Comparison of ENCODE assay signal across 26 cellular contexts in the genomic region with DNA sequence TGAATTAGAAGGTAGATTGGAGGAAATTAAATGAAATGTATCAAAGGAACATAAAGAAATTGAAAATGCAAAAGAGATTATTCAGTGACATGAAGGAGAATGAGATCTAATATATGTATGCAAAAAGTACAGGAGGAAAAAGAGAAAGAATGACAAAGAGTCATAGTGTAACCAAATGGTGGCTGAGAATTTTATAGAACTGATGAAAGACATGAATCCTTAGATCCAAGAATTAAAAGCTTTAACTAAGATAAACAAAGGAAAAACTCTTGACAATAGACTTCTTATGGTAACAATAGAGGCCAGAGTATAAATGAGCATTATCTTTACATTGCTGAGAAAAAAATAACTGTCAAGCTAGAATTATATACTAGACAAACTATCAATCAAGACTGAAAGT.
"Had no signal": no experiment of that assay in that cellular context is flagged by ENCODE, and none has a peak within 500 bp of the region (broad histone marks: within the 10 kb centered on the region; RNA-seq: fewer than 3 reads in every experiment).

No MANE protein-coding gene starts in this region.

- ATAC-seq: stimulated activated effector memory CD8-positive, alpha-beta T cell treated with anti-CD3 and anti-CD28 coated beads, Interleukin-12 subunit alpha, Interleukin-12 subunit beta, amount 100 ng/mL, for 72 hours; stimulated activated memory B cell treated with anti-CD40 and anti-IgM and Interleukin-4, amounts not matched to agents 10 μg/mL and 1 μg/mL and 100 μg/mL, for 72 hours; stimulated activated naive B cell treated with anti-CD40 and anti-IgM and Interleukin-4, amounts not matched to agents 10 μg/mL and 1 μg/mL and 100 μg/mL, for 72 hours; stimulated activated naive CD8-positive, alpha-beta T cell treated with anti-CD3 and anti-CD28 coated beads, Interleukin-15, amount 100 ng/mL, for 72 hours; stimulated activated naive CD8-positive, alpha-beta T cell treated with anti-CD3 and anti-CD28 coated beads, Interleukin-15, Interleukin-2, amounts not matched to agents 100 U/mL and 50 U/mL, for 24 hours; upper lobe of right lung had no signal

- H3K27me3 ChIP-seq: stomach, suprapubic skin, testis, thyroid gland, tibial artery, tibial nerve, transverse colon, upper lobe of left lung, upper lobe of right lung, uterus, vagina had no signal

- H3K4me1 ChIP-seq: stomach, suprapubic skin, testis, tibial artery, tibial nerve, upper lobe of left lung, upper lobe of right lung, uterus, vagina had no signal

- H3K36me3 ChIP-seq: stomach, suprapubic skin, thoracic aorta, thyroid gland, tibial artery, tibial nerve, transverse colon, upper lobe of left lung, upper lobe of right lung, uterus, vagina had no signal

- H3K4me3 ChIP-seq: stomach, suprapubic skin, testis, thoracic aorta, thyroid gland, tibial artery, tibial nerve, transverse colon, upper lobe of left lung, upper lobe of right lung, uterus, vagina had no signal

- DNase-seq: stimulated activated CD4-positive, alpha-beta T cell treated with anti-CD3 and anti-CD28 coated beads, Interleukin-2, amount 100 ng/mL, for 48 hours; stimulated activated CD4-positive, alpha-beta T cell treated with anti-CD3 and anti-CD28 coated beads, Interleukin-4, amount 100 ng/mL, for 1 hour; stimulated activated CD4-positive, alpha-beta T cell treated with anti-CD3 and anti-CD28 coated beads, Interleukin-4, amount 100 ng/mL, for 24 hours; stimulated activated CD4-positive, alpha-beta T cell treated with anti-CD3 and anti-CD28 coated beads, Interleukin-4, amount 100 ng/mL, for 4 hours; stimulated activated CD8-positive, alpha-beta memory T cell treated with anti-CD3 and anti-CD28 coated beads, Interleukin-4, amount 100 ng/mL, for 48 hours; stimulated activated naive B cell treated with anti-CD40 and anti-IgM and Interleukin-4, amounts not matched to agents 10 μg/mL and 1 μg/mL and 100 μg/mL, for 72 hours; stimulated activated naive CD4-positive, alpha-beta T cell; stimulated activated naive CD4-positive, alpha-beta T cell treated with Interleukin-2 at 50 U/mL for 16 hours; stimulated activated naive CD8-positive, alpha-beta T cell treated with anti-CD3 and anti-CD28 coated beads, Interleukin-15, amount 100 ng/mL, for 72 hours; stimulated activated naive CD8-positive, alpha-beta T cell treated with anti-CD3 and anti-CD28 coated beads, Interleukin-15, Interleukin-2, amounts not matched to agents 100 U/mL and 50 U/mL, for 24 hours; stomach; substantia nigra; testis; thyroid gland; tibial artery; transverse colon; trophoblast cell; upper lobe of left lung; upper lobe of right lung; uterus had no signal

- H3K9me3 ChIP-seq: testis, thyroid gland, upper lobe of left lung, upper lobe of right lung, vagina had no signal

- H3K27ac ChIP-seq: stomach, suprapubic skin, testis, thoracic aorta, thyroid gland, tibial artery, tibial nerve, transverse colon, upper lobe of left lung, upper lobe of right lung, uterus, vagina had no signal
